ENCODE assay signal across 1 cellular context in the genomic region with DNA sequence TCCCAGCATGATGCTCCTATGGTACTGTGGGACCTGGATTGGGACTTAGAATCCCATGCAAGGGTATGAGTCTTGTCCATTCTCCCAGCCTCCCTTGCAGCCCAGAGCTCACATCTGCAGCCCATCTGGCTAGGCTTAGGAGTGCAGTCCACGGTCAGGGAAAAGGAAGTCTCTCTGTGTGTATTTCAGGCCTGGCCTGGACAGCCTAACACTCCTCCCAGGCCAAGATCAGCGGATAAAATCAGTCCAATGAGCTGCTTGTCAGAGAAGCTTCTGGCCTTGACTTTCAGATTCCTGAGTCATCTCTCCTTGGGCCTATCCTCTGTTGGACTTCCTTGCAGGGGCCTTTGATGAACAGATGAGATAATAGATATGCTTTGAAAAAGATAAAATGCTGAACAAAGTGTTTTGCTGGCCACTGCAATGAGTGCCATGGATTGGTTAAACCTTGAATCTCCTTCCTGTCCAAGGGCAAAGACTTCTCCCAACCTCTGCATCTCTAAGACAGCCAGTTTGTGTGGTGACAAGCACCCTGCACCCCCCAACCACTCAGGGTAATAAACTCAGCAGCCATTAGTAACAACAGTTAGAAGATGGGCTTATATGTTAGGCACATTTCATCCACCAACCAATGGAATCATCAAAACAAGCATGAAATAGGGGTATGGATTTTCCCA.
TF ChIP-seq lines count a peak whose summit lies in the region.

No MANE protein-coding gene starts in this region.

TF ChIP-seq in IMR-90, 13 proteins besides CTCF, POLR2A, EP300 and RAD21 (continued from another document):
- TF ChIP-seq NFE2L2 (IDR thresholded peaks at IDR 0.05; ENCODE audit: low read depth, low read length) (no peak), MAZ (IDR thresholded peaks at IDR 0.05; ENCODE audit: borderline replicate concordance, low read depth, low read length) (no peak), FOS (IDR thresholded peaks at IDR 0.05; ENCODE audit: low read depth, low read length) (no peak), SMC3 (IDR thresholded peaks at IDR 0.05; ENCODE audit: low read depth, low read length) (no peak)
- TF ChIP-seq, protein P1, sequence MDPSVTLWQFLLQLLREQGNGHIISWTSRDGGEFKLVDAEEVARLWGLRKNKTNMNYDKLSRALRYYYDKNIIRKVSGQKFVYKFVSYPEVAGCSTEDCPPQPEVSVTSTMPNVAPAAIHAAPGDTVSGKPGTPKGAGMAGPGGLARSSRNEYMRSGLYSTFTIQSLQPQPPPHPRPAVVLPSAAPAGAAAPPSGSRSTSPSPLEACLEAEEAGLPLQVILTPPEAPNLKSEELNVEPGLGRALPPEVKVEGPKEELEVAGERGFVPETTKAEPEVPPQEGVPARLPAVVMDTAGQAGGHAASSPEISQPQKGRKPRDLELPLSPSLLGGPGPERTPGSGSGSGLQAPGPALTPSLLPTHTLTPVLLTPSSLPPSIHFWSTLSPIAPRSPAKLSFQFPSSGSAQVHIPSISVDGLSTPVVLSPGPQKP (IDR thresholded peaks at IDR 0.05; ENCODE audit: borderline replicate concordance, low read depth, low read length) = no peak
- TF ChIP-seq, protein P2, sequence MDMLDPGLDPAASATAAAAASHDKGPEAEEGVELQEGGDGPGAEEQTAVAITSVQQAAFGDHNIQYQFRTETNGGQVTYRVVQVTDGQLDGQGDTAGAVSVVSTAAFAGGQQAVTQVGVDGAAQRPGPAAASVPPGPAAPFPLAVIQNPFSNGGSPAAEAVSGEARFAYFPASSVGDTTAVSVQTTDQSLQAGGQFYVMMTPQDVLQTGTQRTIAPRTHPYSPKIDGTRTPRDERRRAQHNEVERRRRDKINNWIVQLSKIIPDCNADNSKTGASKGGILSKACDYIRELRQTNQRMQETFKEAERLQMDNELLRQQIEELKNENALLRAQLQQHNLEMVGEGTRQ (IDR thresholded peaks at IDR 0.05; ENCODE audit: low read depth, low read length) = no peak
